In genomic region chr7:17326378-17326777, GRCh38 we compare ENCODE assay signal across 23 cellular contexts.
"Had no signal": no experiment of that assay in that cellular context is flagged by ENCODE, and none has a peak within 500 bp of the region (broad histone marks: within the 10 kb centered on the region; RNA-seq: fewer than 3 reads in every experiment).

No MANE protein-coding gene starts in this region.

- H3K27ac ChIP-seq: lower lobe of right lung, thoracic aorta had no signal

- ATAC-seq: activated naive CD4-positive, alpha-beta T cell treated with anti-CD3 and anti-CD28 coated beads, Interleukin-2, amount 50 U/mL, for 72 hours; activated T-helper 17 cell treated with anti-CD3 and anti-CD28 coated beads, Interleukin-2, amount 50 U/mL, for 72 hours; esophagus mucosa; left lobe of liver; sciatic nerve; WTC11 had no signal

- DNase-seq: activated T-cell treated with anti-CD3 and anti-CD28 coated beads, Interleukin-2, amount 50 U/mL, for 24 hours; aorta; caudate nucleus; effector CD8-positive, alpha-beta T cell; foreskin melanocyte; kidney; lower lobe of right lung; mesendoderm; naive B cell; nucleus accumbens; stimulated activated CD4-positive, alpha-beta T cell treated with anti-CD3 and anti-CD28 coated beads, Interleukin-15, amount 100 ng/mL, for 24 hours; stimulated activated CD4-positive, alpha-beta T cell treated with anti-CD3 and anti-CD28 coated beads, Interleukin-2, amount 100 ng/mL, for 48 hours; stimulated activated naive CD4-positive, alpha-beta T cell; T1000; upper lobe of left lung had no signal

- FAIRE-seq: kidney had no signal

- H3K27me3 ChIP-seq: upper lobe of left lung had no signal

- H3K9me3 ChIP-seq: lower lobe of right lung, thoracic aorta, upper lobe of left lung had no signal

- H3K4me3 ChIP-seq: lower lobe of right lung, smooth muscle cell, thoracic aorta, upper lobe of left lung had no signal

- H3K4me2 ChIP-seq: smooth muscle cell had no signal
